ENCODE assay signal across 1 cellular context in genomic region chr20:44521484-44522481, GRCh38.
TF ChIP-seq lines count a peak whose summit lies in the region.

Gene SERINC3, minus strand, starts transcription at chr20:44522070. Its CDS starts 119 bp downstream, at chr20:44521951.

TF ChIP-seq in GM12878, 131 proteins besides CTCF, POLR2A, EP300 and RAD21 (continued from another document and continues in another):
- TF ChIP-seq TAF1 (IDR thresholded peaks at IDR 0.05; ENCODE audit: borderline replicate concordance, low read depth, low read length) (peak; percentile 63; the same call in 1 of the 2 replicates), ETV6 (conservative IDR thresholded peaks at IDR 0.05 in 1 of 2, IDR thresholded peaks at IDR 0.05 in 1 of 2; ENCODE audit: borderline replicate concordance in 1 of 2, low read depth in 1 of 2) (no peak), ZNF274 (IDR thresholded peaks at IDR 0.05; ENCODE audit: insufficient read depth, insufficient read length) (no peak), GATAD2B (conservative IDR thresholded peaks at IDR 0.05; ENCODE audit: low read depth) (peak; percentile 39; the same call in 1 of the 2 replicates), SUZ12 (IDR thresholded peaks at IDR 0.05; ENCODE audit: unreplicated experiment) (no peak), NFXL1 (IDR thresholded peaks at IDR 0.05; ENCODE audit: borderline replicate concordance) (no peak), SIN3A (IDR thresholded peaks at IDR 0.05; ENCODE audit: low read depth, low read length) (peak; percentile 69; the same call in 1 of the 2 replicates), HDAC2 (IDR thresholded peaks at IDR 0.05) (no peak), ZNF24 (IDR thresholded peaks at IDR 0.05) (0 out of 2 replicates have a peak, but pooled peaks have one; percentile 9), PAX8 (IDR thresholded peaks at IDR 0.05) (no peak), ZNF217 (IDR thresholded peaks at IDR 0.05) (no peak), NR2F1 (conservative IDR thresholded peaks at IDR 0.05) (no peak), CEBPB (IDR thresholded peaks at IDR 0.05; ENCODE audit: borderline replicate concordance in 1 of 2, low read depth in 2 of 2, low read length in 2 of 2) (no peak), JUNB (IDR thresholded peaks at IDR 0.05) (no peak), SREBF2 (IDR thresholded peaks at IDR 0.05; ENCODE audit: low read length) (no peak), BCL3 (IDR thresholded peaks at IDR 0.05; ENCODE audit: borderline replicate concordance, insufficient read depth, low read depth, low read length, poor library complexity, severe bottlenecking) (no peak), BRCA1 (IDR thresholded peaks at IDR 0.05; ENCODE audit: low read depth, low read length) (no peak), GABPA (IDR thresholded peaks at IDR 0.05; ENCODE audit: low read depth) (peak; percentile 66; the same call in 1 of the 2 replicates), NFIC (IDR thresholded peaks at IDR 0.05; ENCODE audit: low read depth, low read length) (no peak), MYC (IDR thresholded peaks at IDR 0.05; ENCODE audit: insufficient read depth, insufficient read length, insufficient replicate concordance, low read length, severe bottlenecking) (no peak), FOXK2 (IDR thresholded peaks at IDR 0.05) (peak; percentile 77), CREM (IDR thresholded peaks at IDR 0.05; ENCODE audit: low read depth) (peak; percentile 90), CUX1 (IDR thresholded peaks at IDR 0.05; ENCODE audit: insufficient replicate concordance, low read depth, low read length) (no peak), SMAD5 (IDR thresholded peaks at IDR 0.05; ENCODE audit: low read depth) (peak; percentile 66; the same call in 1 of the 2 replicates), POU2F2 (IDR thresholded peaks at IDR 0.05; ENCODE audit: borderline replicate concordance, low read depth, low read length) (no peak), STAT1 (conservative IDR thresholded peaks at IDR 0.05) (no peak), BACH1 (IDR thresholded peaks at IDR 0.05; ENCODE audit: borderline replicate concordance) (no peak), STAT3 (IDR thresholded peaks at IDR 0.05; ENCODE audit: low read depth, low read length) (no peak), ZBTB33 (IDR thresholded peaks at IDR 0.05) (no peak), PML (IDR thresholded peaks at IDR 0.05; ENCODE audit: low read length) (peak; percentile 49), RELA (IDR thresholded peaks at IDR 0.05; ENCODE audit: borderline replicate concordance, partially characterized antibody) (peak; percentile 16), EGR1 (IDR thresholded peaks at IDR 0.05; ENCODE audit: borderline replicate concordance in 1 of 2, low read depth in 2 of 2, low read length in 2 of 2) (peak in 1 of 2 experiments; percentile 51; a peak in 1 of 3 replicates), RUNX3 (IDR thresholded peaks at IDR 0.05; ENCODE audit: low read length) (peak; percentile 54; the same call in 1 of the 2 replicates), SMC3 (IDR thresholded peaks at IDR 0.05; ENCODE audit: borderline replicate concordance, low read length) (no peak; the same call in 1 of the 2 replicates)
- TF ChIP-seq, protein P1, sequence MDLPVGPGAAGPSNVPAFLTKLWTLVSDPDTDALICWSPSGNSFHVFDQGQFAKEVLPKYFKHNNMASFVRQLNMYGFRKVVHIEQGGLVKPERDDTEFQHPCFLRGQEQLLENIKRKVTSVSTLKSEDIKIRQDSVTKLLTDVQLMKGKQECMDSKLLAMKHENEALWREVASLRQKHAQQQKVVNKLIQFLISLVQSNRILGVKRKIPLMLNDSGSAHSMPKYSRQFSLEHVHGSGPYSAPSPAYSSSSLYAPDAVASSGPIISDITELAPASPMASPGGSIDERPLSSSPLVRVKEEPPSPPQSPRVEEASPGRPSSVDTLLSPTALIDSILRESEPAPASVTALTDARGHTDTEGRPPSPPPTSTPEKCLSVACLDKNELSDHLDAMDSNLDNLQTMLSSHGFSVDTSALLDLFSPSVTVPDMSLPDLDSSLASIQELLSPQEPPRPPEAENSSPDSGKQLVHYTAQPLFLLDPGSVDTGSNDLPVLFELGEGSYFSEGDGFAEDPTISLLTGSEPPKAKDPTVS (IDR thresholded peaks at IDR 0.05; ENCODE audit: low read depth, low read length) = no peak
- TF ChIP-seq, protein P2, sequence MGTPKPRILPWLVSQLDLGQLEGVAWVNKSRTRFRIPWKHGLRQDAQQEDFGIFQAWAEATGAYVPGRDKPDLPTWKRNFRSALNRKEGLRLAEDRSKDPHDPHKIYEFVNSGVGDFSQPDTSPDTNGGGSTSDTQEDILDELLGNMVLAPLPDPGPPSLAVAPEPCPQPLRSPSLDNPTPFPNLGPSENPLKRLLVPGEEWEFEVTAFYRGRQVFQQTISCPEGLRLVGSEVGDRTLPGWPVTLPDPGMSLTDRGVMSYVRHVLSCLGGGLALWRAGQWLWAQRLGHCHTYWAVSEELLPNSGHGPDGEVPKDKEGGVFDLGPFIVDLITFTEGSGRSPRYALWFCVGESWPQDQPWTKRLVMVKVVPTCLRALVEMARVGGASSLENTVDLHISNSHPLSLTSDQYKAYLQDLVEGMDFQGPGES (IDR thresholded peaks at IDR 0.05) = no peak
- TF ChIP-seq, protein P3, sequence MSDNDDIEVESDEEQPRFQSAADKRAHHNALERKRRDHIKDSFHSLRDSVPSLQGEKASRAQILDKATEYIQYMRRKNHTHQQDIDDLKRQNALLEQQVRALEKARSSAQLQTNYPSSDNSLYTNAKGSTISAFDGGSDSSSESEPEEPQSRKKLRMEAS (IDR thresholded peaks at IDR 0.05; ENCODE audit: low read depth, low read length) = no peak
- TF ChIP-seq, protein P4, sequence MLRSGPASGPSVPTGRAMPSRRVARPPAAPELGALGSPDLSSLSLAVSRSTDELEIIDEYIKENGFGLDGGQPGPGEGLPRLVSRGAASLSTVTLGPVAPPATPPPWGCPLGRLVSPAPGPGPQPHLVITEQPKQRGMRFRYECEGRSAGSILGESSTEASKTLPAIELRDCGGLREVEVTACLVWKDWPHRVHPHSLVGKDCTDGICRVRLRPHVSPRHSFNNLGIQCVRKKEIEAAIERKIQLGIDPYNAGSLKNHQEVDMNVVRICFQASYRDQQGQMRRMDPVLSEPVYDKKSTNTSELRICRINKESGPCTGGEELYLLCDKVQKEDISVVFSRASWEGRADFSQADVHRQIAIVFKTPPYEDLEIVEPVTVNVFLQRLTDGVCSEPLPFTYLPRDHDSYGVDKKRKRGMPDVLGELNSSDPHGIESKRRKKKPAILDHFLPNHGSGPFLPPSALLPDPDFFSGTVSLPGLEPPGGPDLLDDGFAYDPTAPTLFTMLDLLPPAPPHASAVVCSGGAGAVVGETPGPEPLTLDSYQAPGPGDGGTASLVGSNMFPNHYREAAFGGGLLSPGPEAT (IDR thresholded peaks at IDR 0.05; ENCODE audit: low read depth) = peak; percentile 38; the same call in 1 of the 2 replicates
- TF ChIP-seq, protein P5, sequence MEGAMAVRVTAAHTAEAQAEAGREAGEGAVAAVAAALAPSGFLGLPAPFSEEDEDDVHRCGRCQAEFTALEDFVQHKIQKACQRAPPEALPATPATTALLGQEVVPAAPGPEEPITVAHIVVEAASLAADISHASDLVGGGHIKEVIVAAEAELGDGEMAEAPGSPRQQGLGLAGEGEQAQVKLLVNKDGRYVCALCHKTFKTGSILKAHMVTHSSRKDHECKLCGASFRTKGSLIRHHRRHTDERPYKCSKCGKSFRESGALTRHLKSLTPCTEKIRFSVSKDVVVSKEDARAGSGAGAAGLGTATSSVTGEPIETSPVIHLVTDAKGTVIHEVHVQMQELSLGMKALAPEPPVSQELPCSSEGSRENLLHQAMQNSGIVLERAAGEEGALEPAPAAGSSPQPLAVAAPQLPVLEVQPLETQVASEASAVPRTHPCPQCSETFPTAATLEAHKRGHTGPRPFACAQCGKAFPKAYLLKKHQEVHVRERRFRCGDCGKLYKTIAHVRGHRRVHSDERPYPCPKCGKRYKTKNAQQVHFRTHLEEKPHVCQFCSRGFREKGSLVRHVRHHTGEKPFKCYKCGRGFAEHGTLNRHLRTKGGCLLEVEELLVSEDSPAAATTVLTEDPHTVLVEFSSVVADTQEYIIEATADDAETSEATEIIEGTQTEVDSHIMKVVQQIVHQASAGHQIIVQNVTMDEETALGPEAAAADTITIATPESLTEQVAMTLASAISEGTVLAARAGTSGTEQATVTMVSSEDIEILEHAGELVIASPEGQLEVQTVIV (IDR thresholded peaks at IDR 0.05; ENCODE audit: borderline replicate concordance, partially characterized antibody) = no peak
- TF ChIP-seq, protein P6, sequence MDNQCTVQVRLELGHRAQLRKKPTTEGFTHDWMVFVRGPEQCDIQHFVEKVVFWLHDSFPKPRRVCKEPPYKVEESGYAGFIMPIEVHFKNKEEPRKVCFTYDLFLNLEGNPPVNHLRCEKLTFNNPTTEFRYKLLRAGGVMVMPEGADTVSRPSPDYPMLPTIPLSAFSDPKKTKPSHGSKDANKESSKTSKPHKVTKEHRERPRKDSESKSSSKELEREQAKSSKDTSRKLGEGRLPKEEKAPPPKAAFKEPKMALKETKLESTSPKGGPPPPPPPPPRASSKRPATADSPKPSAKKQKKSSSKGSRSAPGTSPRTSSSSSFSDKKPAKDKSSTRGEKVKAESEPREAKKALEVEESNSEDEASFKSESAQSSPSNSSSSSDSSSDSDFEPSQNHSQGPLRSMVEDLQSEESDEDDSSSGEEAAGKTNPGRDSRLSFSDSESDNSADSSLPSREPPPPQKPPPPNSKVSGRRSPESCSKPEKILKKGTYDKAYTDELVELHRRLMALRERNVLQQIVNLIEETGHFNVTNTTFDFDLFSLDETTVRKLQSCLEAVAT (IDR thresholded peaks at IDR 0.05) = 0 out of 2 replicates have a peak, but pooled peaks have one; percentile 54
